Comparison of ENCODE assay signal across 27 cellular contexts in genomic region chr1:68594851-68595250, GRCh38.
"Had no signal": no experiment of that assay in that cellular context is flagged by ENCODE, and none has a peak within 500 bp of the region (broad histone marks: within the 10 kb centered on the region; RNA-seq: fewer than 3 reads in every experiment).

No MANE protein-coding gene starts in this region.

- H3K27ac ChIP-seq: ascending aorta, cardiac muscle cell, SJCRH30, SK-N-MC, WERI-Rb-1 had no signal

- DNase-seq: activated CD4-positive, alpha-beta memory T cell treated with anti-CD3 and anti-CD28 coated beads, Interleukin-2, amount 10 ng/mL, durations not matched to agents 7 days and 5 days; activated CD4-positive, alpha-beta T cell treated with anti-CD3 and anti-CD28 coated beads for 1 hour; activated CD4-positive, alpha-beta T cell treated with anti-CD3 and anti-CD28 coated beads for 48 hours; activated CD4-positive, CD25-positive, alpha-beta regulatory T cell; activated CD8-positive, alpha-beta memory T cell treated with anti-CD3 and anti-CD28 coated beads for 24 hours; activated CD8-positive, alpha-beta memory T cell treated with anti-CD3 and anti-CD28 coated beads, Interleukin-2, amount 10 ng/mL, durations not matched to agents 7 days and 5 days; activated CD8-positive, alpha-beta memory T cell treated with anti-CD3 and anti-CD28 coated beads, Interleukin-2, amount 50 U/mL, for 48 hours; activated effector memory CD4-positive, alpha-beta T cell treated with Interleukin-2 at 50 U/mL for 16 hours; activated naive CD4-positive, alpha-beta T cell treated with anti-CD3 and anti-CD28 coated beads, Interleukin-2, amount 10 ng/mL, durations not matched to agents 7 days and 5 days; activated naive CD8-positive, alpha-beta T cell treated with anti-CD3 and anti-CD28 coated beads for 36 hours; activated T-cell treated with anti-CD3 and anti-CD28 coated beads, Interleukin-2, amount 50 U/mL, for 48 hours; amygdala; MG63; NCI-H1092; NCI-H1436 treated with DMSO at 0.1 percent for 48 hours; NCI-H1694 treated with DMSO at 0.1 percent for 48 hours; NCI-H2029; NCI-H345; NCI-H524 treated with DMSO at 0.1 percent for 48 hours; SHP77; SJCRH30; T1000; WERI-Rb-1 had no signal

- H3K36me3 ChIP-seq: ascending aorta, cardiac muscle cell, MG63, SJCRH30, WERI-Rb-1 had no signal

- H3K9me3 Mint-ChIP-seq: activated CD4-positive, alpha-beta memory T cell treated with anti-CD3 and anti-CD28 coated beads, Interleukin-2, amount 10 ng/mL, durations not matched to agents 7 days and 5 days; activated naive CD4-positive, alpha-beta T cell treated with anti-CD3 and anti-CD28 coated beads, Interleukin-2, amount 10 ng/mL, durations not matched to agents 7 days and 5 days had no signal

- ATAC-seq: activated CD8-positive, alpha-beta memory T cell treated with anti-CD3 and anti-CD28 coated beads, Interleukin-2, amount 10 ng/mL, durations not matched to agents 7 days and 5 days; Panc1 had no signal

- H3K4me3 Mint-ChIP-seq: activated CD4-positive, alpha-beta memory T cell treated with anti-CD3 and anti-CD28 coated beads, Interleukin-2, amount 10 ng/mL, durations not matched to agents 7 days and 5 days; activated CD8-positive, alpha-beta memory T cell treated with anti-CD3 and anti-CD28 coated beads, Interleukin-2, amount 10 ng/mL, durations not matched to agents 7 days and 5 days; activated naive CD4-positive, alpha-beta T cell treated with anti-CD3 and anti-CD28 coated beads, Interleukin-2, amount 10 ng/mL, durations not matched to agents 7 days and 5 days; activated naive CD8-positive, alpha-beta T cell treated with anti-CD3 and anti-CD28 coated beads for 36 hours had no signal

- H3K27me3 Mint-ChIP-seq: activated CD4-positive, alpha-beta memory T cell treated with anti-CD3 and anti-CD28 coated beads, Interleukin-2, amount 10 ng/mL, durations not matched to agents 7 days and 5 days; activated CD8-positive, alpha-beta memory T cell treated with anti-CD3 and anti-CD28 coated beads, Interleukin-2, amount 10 ng/mL, durations not matched to agents 7 days and 5 days; activated naive CD4-positive, alpha-beta T cell treated with anti-CD3 and anti-CD28 coated beads, Interleukin-2, amount 10 ng/mL, durations not matched to agents 7 days and 5 days; activated naive CD8-positive, alpha-beta T cell treated with anti-CD3 and anti-CD28 coated beads for 36 hours had no signal

- H3K9me3 ChIP-seq: ascending aorta, MG63, SJCRH30 had no signal

- H3K27me3 ChIP-seq: ascending aorta, cardiac muscle cell, MG63 had no signal

- H3K4me1 Mint-ChIP-seq: activated CD4-positive, alpha-beta memory T cell treated with anti-CD3 and anti-CD28 coated beads, Interleukin-2, amount 10 ng/mL, durations not matched to agents 7 days and 5 days; activated CD8-positive, alpha-beta memory T cell treated with anti-CD3 and anti-CD28 coated beads, Interleukin-2, amount 10 ng/mL, durations not matched to agents 7 days and 5 days; activated naive CD4-positive, alpha-beta T cell treated with anti-CD3 and anti-CD28 coated beads, Interleukin-2, amount 10 ng/mL, durations not matched to agents 7 days and 5 days; activated naive CD8-positive, alpha-beta T cell treated with anti-CD3 and anti-CD28 coated beads for 36 hours had no signal

- H3K4me1 ChIP-seq: ascending aorta, SJCRH30 had no signal

- H3K4me3 ChIP-seq: ascending aorta, cardiac muscle cell, MG63, SJCRH30, SK-N-MC had no signal

- H3K36me3 Mint-ChIP-seq: activated CD8-positive, alpha-beta memory T cell treated with anti-CD3 and anti-CD28 coated beads, Interleukin-2, amount 10 ng/mL, durations not matched to agents 7 days and 5 days; activated naive CD4-positive, alpha-beta T cell treated with anti-CD3 and anti-CD28 coated beads, Interleukin-2, amount 10 ng/mL, durations not matched to agents 7 days and 5 days; activated naive CD8-positive, alpha-beta T cell treated with anti-CD3 and anti-CD28 coated beads for 36 hours had no signal

- H3K27ac Mint-ChIP-seq: activated CD4-positive, alpha-beta memory T cell treated with anti-CD3 and anti-CD28 coated beads, Interleukin-2, amount 10 ng/mL, durations not matched to agents 7 days and 5 days; activated CD8-positive, alpha-beta memory T cell treated with anti-CD3 and anti-CD28 coated beads, Interleukin-2, amount 10 ng/mL, durations not matched to agents 7 days and 5 days; activated naive CD4-positive, alpha-beta T cell treated with anti-CD3 and anti-CD28 coated beads, Interleukin-2, amount 10 ng/mL, durations not matched to agents 7 days and 5 days; activated naive CD8-positive, alpha-beta T cell treated with anti-CD3 and anti-CD28 coated beads for 36 hours had no signal
